In genomic region chr3:19487386-19487785, GRCh38 we compare ENCODE assay signal across 22 cellular contexts.
"Had no signal": no experiment of that assay in that cellular context is flagged by ENCODE, and none has a peak within 500 bp of the region (broad histone marks: within the 10 kb centered on the region; RNA-seq: fewer than 3 reads in every experiment).

No MANE protein-coding gene starts in this region.

- H3K27me3 ChIP-seq: MG63, SJSA1 had no signal

- H3K4me3 ChIP-seq: MG63, SJSA1, SK-N-MC had no signal

- H3K9me3 ChIP-seq: MG63, SJSA1 had no signal

- H3K4me1 ChIP-seq: SJSA1 had no signal

- H3K36me3 ChIP-seq: MG63, SJSA1 had no signal

- DNase-seq: IMR-90, Karpas-422, KG1, MG63, NCI-H1092, NCI-H1105 treated with DMSO at 0.1 percent for 48 hours, NCI-H1417 treated with DMSO at 0.1 percent for 48 hours, NCI-H146, NCI-H1694 treated with DMSO at 0.1 percent for 48 hours, NCI-H1930, NCI-H2081, NCI-H345, NCI-H446 treated with DMSO at 0.1 percent for 48 hours, NCI-H510A treated with DMSO at 0.1 percent for 48 hours, NCI-H69, Right ventricle myocardium superior, RPMI8226, SIG-M5, T-helper 2 cell had no signal

- ATAC-seq: HepG2 had no signal
